ENCODE assay signal across 8 cellular contexts in genomic region chr13:50080856-50081105, GRCh38.
DNase-seq lines count a peak whose midpoint lies in the region; ATAC-seq and TF ChIP-seq lines count a peak whose summit lies in the region.

No MANE protein-coding gene starts in this region.

- no peaks in the 10 kb centered on the region for H3K9me3 ChIP-seq in CD4-positive, alpha-beta T cell (ENCODE audit: control insufficient read depth, low read length)
- H3K9me3 ChIP-seq in HUES48 (ENCODE audit: control insufficient read depth, insufficient read depth, low read length): no peaks in the 10 kb centered on the region
- no peaks in the 10 kb centered on the region for H3K9me3 ChIP-seq in lung (ENCODE audit: control insufficient read depth in 2 of 2, insufficient read depth in 1 of 2, low read length in 1 of 2)
- H3K9me3 ChIP-seq in vagina: no peaks in the 10 kb centered on the region

- ATAC-seq in CD4-positive, alpha-beta T cell (ENCODE audit: poor library complexity): peak; percentile 1
- ATAC-seq in lung (ENCODE audit: insufficient read depth, low FRiP score) (no peak), GM18861 (IDR thresholded peaks at IDR 0.05; ENCODE audit: unreplicated experiment) (no peak)

- no peak for TF ChIP-seq POLR2A in vagina (IDR thresholded peaks at IDR 0.05)

- CTCF ChIA-PET in CD4-positive, alpha-beta T cell (lab: Charles Lee): interaction anchor here (0.8 to 9.8 kb wide), 4 partner anchors 43 to 104 kb away, joined by 4 to 57 read pairs (median 13); partner anchors contain the start of gene TRIM13

- H3K9me3 Mint-ChIP-seq in CD4-positive, alpha-beta T cell: no peaks in the 10 kb centered on the region
- peaks cover 0 to 7% (median 0%) of the 10 kb centered on the region in 5 experiments for H3K9me3 Mint-ChIP-seq in brain

- H3K27me3 ChIP-seq in CD4-positive, alpha-beta T cell (ENCODE audit: control insufficient read depth, insufficient read depth, low read length): no peaks in the 10 kb centered on the region
- H3K27me3 ChIP-seq in HUES48 (ENCODE audit: control insufficient read depth, insufficient read depth, low read length) (peaks cover 20% of the 10 kb centered on the region), lung (ENCODE audit: control insufficient read depth, insufficient read depth) (no peaks in the 10 kb centered on the region), vagina (no peaks in the 10 kb centered on the region)

- H3K4me1 Mint-ChIP-seq in CD4-positive, alpha-beta T cell (ENCODE audit: low read depth): peaks cover 54% of the 10 kb centered on the region
- peaks cover 73% of the 10 kb centered on the region for H3K4me1 Mint-ChIP-seq in brain

- no peak for DNase-seq in CD4-positive, alpha-beta T cell
- DNase-seq in lung (ENCODE audit: low spot score) (no peak), vagina (ENCODE audit: extremely low spot score in 2 of 2) (no peak), epidermal melanocyte (ENCODE audit: insufficient read length, low spot score) (no peak), germinal center (ENCODE audit: low spot score) (no peak)

- peak overlapping the region; percentile 91 for H3K27ac Mint-ChIP-seq in CD4-positive, alpha-beta T cell
- peak overlapping the region; percentile 89 to 100 (median 98) for H3K27ac Mint-ChIP-seq in brain

- H3K36me3 ChIP-seq in HUES48 (ENCODE audit: control insufficient read depth, insufficient read depth, low read length) (no peaks in the 10 kb centered on the region), lung (ENCODE audit: control insufficient read depth in 2 of 2, insufficient read depth in 2 of 2, low read length in 2 of 2) (no peaks in the 10 kb centered on the region), vagina (no peaks in the 10 kb centered on the region)

- peak overlapping the region; percentile 98 for H3K4me3 Mint-ChIP-seq in CD4-positive, alpha-beta T cell
- H3K4me3 Mint-ChIP-seq in brain: peak overlapping the region; percentile 96 to 100 (median 98)

- H3K36me3 Mint-ChIP-seq in CD4-positive, alpha-beta T cell (ENCODE audit: low read depth): peaks cover 27% of the 10 kb centered on the region
- peaks cover 5% of the 10 kb centered on the region for H3K36me3 Mint-ChIP-seq in brain

- H3K27me3 Mint-ChIP-seq in CD4-positive, alpha-beta T cell: peaks cover 31% of the 10 kb centered on the region
- H3K27me3 Mint-ChIP-seq in brain: peaks cover 24% of the 10 kb centered on the region

- peaks cover 27% of the 10 kb centered on the region for H3K4me1 ChIP-seq in HUES48 (ENCODE audit: control insufficient read depth, insufficient read depth, low read length)
- peaks cover 0 to 3% of the 10 kb centered on the region in 2 donors for H3K4me1 ChIP-seq in lung (ENCODE audit: control insufficient read depth in 2 of 2, insufficient read depth in 2 of 2, low read length in 2 of 2)
- H3K4me1 ChIP-seq in vagina: peaks cover 52% of the 10 kb centered on the region

- TF ChIP-seq CTCF in CD4-positive, alpha-beta T cell (IDR thresholded peaks at IDR 0.05): no peak
- no peak for TF ChIP-seq CTCF in brain (conservative IDR thresholded peaks at IDR 0.05)
- TF ChIP-seq CTCF in lung (IDR thresholded peaks at IDR 0.05; ENCODE audit: control extremely low read depth, extremely low read depth): no peak
- no peak for TF ChIP-seq CTCF in vagina (IDR thresholded peaks at IDR 0.05)

- POLR2A ChIA-PET in CD4-positive, alpha-beta T cell (lab: Charles Lee): interaction anchor here (0.6 to 11.6 kb wide), 21 partner anchors 9 to 830 kb away, joined by 3 to 498 read pairs (median 4); partner anchors contain the start of genes KPNA3, RNASEH2B, SPRYD7 and TRIM13

- WGBS in lung, 2 donors: 1% methylated on average over 10 of the region's 10 CpGs

- peak overlapping the region; percentile 77 for H3K27ac ChIP-seq in CD4-positive, alpha-beta T cell (ENCODE audit: low read depth, low read length)
- H3K27ac ChIP-seq in HUES48 (ENCODE audit: low read depth, low read length) (peak overlapping the region; percentile 95), lung (ENCODE audit: low read depth in 1 of 2, low read length in 1 of 2) (peak overlapping the region; percentile 82 to 91), vagina (peak overlapping the region; percentile 87)

- intact Hi-C loops in CD4-positive, alpha-beta T cell (cut with DNase I, micrococcal nuclease): loop anchor here (1.0 to 10.0 kb wide), 5 partner anchors 48 to 454 kb away; partner anchors contain the start of gene TRIM13 (in 1 of the 2)
- intact Hi-C loops in vagina (cut with DNase I): loop anchor here (2.0 to 10.0 kb wide), 3 partner anchors 44 to 832 kb away; no protein-coding TSS in a partner anchor

- H3K9ac ChIP-seq in HUES48 (ENCODE audit: low read depth, low read length): peak overlapping the region; percentile 84; the same call in 1 of the 2 replicates

- H3K4me3 ChIP-seq in HUES48 (ENCODE audit: low read depth, low read length): peak overlapping the region; percentile 93
- peak overlapping the region; percentile 91 for H3K4me3 ChIP-seq in lung
- H3K4me3 ChIP-seq in vagina: peak overlapping the region; percentile 45 to 58
